In the genomic region with DNA sequence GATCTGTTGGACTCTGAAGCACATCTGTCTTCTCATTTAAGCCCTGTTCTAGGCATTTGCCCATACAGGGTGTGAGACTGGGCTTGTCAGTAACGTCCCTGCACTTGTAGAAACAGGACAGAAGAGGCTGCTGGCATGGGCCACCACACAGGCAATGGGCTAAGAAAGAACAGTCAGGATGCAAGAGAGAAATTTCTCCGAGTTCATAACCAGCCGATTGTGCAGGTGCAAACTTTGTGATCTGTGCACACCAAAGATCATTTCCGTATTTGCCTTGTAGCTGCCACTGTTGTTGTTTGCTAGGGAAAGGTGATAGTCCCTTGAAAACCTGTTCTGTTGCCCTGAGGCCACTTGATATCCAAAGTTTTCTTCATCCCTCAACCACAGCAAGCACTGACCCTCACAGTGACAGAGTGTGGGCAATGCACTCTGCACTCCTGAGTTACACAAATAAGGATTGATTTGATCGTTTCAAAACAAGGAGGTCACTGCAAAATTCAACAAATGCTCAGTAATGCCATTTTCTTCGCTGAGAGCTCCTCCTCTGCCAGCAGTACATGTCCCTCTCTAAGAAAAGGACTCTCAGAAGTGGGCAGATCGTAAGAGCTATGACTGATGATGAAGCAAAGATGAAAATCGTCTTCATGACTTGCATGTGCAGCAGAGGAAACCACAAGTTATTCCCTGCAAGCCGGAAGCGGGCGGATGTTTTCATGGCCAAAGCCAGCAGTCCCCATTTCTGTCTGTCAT, we compare ENCODE assay signal across 1 cellular context.
TF ChIP-seq lines count a peak whose summit lies in the region.

No MANE protein-coding gene starts in this region.

TF ChIP-seq in liver, 16 proteins besides CTCF, POLR2A, EP300 and RAD21 (continued from another document):
- TF ChIP-seq, protein P1, sequence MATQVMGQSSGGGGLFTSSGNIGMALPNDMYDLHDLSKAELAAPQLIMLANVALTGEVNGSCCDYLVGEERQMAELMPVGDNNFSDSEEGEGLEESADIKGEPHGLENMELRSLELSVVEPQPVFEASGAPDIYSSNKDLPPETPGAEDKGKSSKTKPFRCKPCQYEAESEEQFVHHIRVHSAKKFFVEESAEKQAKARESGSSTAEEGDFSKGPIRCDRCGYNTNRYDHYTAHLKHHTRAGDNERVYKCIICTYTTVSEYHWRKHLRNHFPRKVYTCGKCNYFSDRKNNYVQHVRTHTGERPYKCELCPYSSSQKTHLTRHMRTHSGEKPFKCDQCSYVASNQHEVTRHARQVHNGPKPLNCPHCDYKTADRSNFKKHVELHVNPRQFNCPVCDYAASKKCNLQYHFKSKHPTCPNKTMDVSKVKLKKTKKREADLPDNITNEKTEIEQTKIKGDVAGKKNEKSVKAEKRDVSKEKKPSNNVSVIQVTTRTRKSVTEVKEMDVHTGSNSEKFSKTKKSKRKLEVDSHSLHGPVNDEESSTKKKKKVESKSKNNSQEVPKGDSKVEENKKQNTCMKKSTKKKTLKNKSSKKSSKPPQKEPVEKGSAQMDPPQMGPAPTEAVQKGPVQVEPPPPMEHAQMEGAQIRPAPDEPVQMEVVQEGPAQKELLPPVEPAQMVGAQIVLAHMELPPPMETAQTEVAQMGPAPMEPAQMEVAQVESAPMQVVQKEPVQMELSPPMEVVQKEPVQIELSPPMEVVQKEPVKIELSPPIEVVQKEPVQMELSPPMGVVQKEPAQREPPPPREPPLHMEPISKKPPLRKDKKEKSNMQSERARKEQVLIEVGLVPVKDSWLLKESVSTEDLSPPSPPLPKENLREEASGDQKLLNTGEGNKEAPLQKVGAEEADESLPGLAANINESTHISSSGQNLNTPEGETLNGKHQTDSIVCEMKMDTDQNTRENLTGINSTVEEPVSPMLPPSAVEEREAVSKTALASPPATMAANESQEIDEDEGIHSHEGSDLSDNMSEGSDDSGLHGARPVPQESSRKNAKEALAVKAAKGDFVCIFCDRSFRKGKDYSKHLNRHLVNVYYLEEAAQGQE (IDR thresholded peaks at IDR 0.05), result no peak
- TF ChIP-seq FOXA2 (IDR thresholded peaks at IDR 0.05) (no peak), HNF4G (IDR thresholded peaks at IDR 0.05) (no peak), GABPA (IDR thresholded peaks at IDR 0.05 in 1 of 2, conservative IDR thresholded peaks at IDR 0.05 in 1 of 2) (no peak)
